Comparison of ENCODE assay signal across 11 cellular contexts in the genomic region with DNA sequence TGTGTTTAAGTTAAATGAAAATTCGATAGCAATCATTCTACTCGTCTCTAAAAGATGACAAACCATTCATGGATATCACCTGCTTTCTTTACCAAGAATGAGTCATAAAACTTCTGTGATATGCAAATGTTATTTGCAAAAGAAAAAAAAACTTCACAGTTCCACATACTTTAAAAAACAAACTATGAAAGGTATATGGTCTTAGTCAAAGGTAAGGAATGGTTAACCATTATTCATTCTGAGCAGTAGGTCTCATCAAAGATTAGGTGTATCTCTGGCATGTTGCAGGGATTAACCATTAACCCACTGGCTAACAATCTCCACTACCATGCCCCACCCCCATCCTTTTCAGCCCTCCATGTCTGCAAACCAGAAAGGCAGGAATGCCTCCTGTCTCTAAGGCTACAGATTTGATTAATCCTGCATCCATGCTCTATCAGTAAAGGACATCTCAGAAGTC. TPM values are rescaled to one million over a fixed set of nuclear protein-coding genes. Genes with fewer than 3 reads are reported as not detected.
DNase-seq lines count a peak whose midpoint lies in the region; ATAC-seq, FAIRE-seq and TF ChIP-seq lines count a peak whose summit lies in the region.
"Had no signal": no experiment of that assay in that cellular context is flagged by ENCODE, and none has a peak within 500 bp of the region (broad histone marks: within the 10 kb centered on the region; RNA-seq: fewer than 3 reads in every experiment).

No MANE protein-coding gene starts in this region.

- H3K4me1 Mint-ChIP-seq in stimulated activated memory B cell treated with anti-CD40 and anti-IgM and Interleukin-4, amounts not matched to agents 10 μg/mL and 1 μg/mL and 100 μg/mL, for 72 hours: no peaks in the 10 kb centered on the region
- H3K4me1 Mint-ChIP-seq: memory B cell had no signal

- intact Hi-C loops in pancreas (cut with DNase I): no loop called here
- intact Hi-C loops in left ventricle myocardium superior (cut with micrococcal nuclease): no loop called here

- ATAC-seq in GM19395 (IDR thresholded peaks at IDR 0.05; ENCODE audit: unreplicated experiment): peak; percentile 89
- ATAC-seq in HG02973 (IDR thresholded peaks at IDR 0.05; ENCODE audit: unreplicated experiment): peak; percentile 78
- peak; percentile 94 for ATAC-seq in RWPE2 (ENCODE audit: low read depth)
- peak; percentile 53 to 91 (median 88) for ATAC-seq in pancreas
- no peak for ATAC-seq in stimulated activated memory B cell treated with anti-CD40 and anti-IgM and Interleukin-4, amounts not matched to agents 10 μg/mL and 1 μg/mL and 100 μg/mL, for 72 hours
- ATAC-seq in GM21717 (IDR thresholded peaks at IDR 0.05; ENCODE audit: unreplicated experiment): no peak
- ATAC-seq in left ventricle myocardium superior: no peak

- no peaks in the 10 kb centered on the region for H3K36me3 Mint-ChIP-seq in stimulated activated memory B cell treated with anti-CD40 and anti-IgM and Interleukin-4, amounts not matched to agents 10 μg/mL and 1 μg/mL and 100 μg/mL, for 72 hours
- H3K36me3 Mint-ChIP-seq: memory B cell had no signal

- no peaks in the 10 kb centered on the region for H3K9me3 ChIP-seq in RWPE2 (ENCODE audit: severe bottlenecking)
- no peaks in the 10 kb centered on the region for H3K9me3 ChIP-seq in pancreas

- no peaks in the 10 kb centered on the region for H3K27me3 ChIP-seq in RWPE2 (ENCODE audit: insufficient read depth, poor library complexity, severe bottlenecking)
- H3K27me3 ChIP-seq in pancreas: no peaks in the 10 kb centered on the region

- no peaks in the 10 kb centered on the region for H3K36me3 ChIP-seq in RWPE2 (ENCODE audit: low read depth)
- no peaks in the 10 kb centered on the region for H3K36me3 ChIP-seq in pancreas

- H3K27ac Mint-ChIP-seq in stimulated activated memory B cell treated with anti-CD40 and anti-IgM and Interleukin-4, amounts not matched to agents 10 μg/mL and 1 μg/mL and 100 μg/mL, for 72 hours: no peak overlapping the region
- H3K27ac Mint-ChIP-seq: memory B cell had no signal

- no peak overlapping the region for H3K4me3 ChIP-seq in RWPE2 (ENCODE audit: severe bottlenecking)
- peak overlapping the region in 1 of 4 donors; percentile 17 for H3K4me3 ChIP-seq in pancreas

- WGBS in pancreas, 2 donors: 4 to 10% methylated on average over 2 of the region's 2 CpGs

- TF ChIP-seq CTCF in RWPE2 (IDR thresholded peaks at IDR 0.05; ENCODE audit: poor library complexity, severe bottlenecking): no peak
- TF ChIP-seq CTCF in pancreas (IDR thresholded peaks at IDR 0.05): no peak

- DNase-seq in RWPE2 (ENCODE audit: low spot score) (no peak), pancreas (peak in 3 of 6 donors; percentile 46 to 58 (median 56)), urothelium cell line (ENCODE audit: low spot score) (no peak), left ventricle myocardium superior (no peak)
- DNase-seq: activated CD4-positive, CD25-positive, alpha-beta regulatory T cell treated with anti-CD3 and anti-CD28 coated beads, Interleukin-2, amount 50 U/mL, for 72 hours; NCI-H1092 had no signal

- FAIRE-seq in pancreas (lab: Jason Lieb, UNC) (no peak), urothelium cell line (lab: Jason Lieb, UNC) (no peak)

- H3K27me3 Mint-ChIP-seq in stimulated activated memory B cell treated with anti-CD40 and anti-IgM and Interleukin-4, amounts not matched to agents 10 μg/mL and 1 μg/mL and 100 μg/mL, for 72 hours: peaks cover 13% of the 10 kb centered on the region

- H3K4me1 ChIP-seq in RWPE2 (ENCODE audit: insufficient read depth, poor library complexity, severe bottlenecking) (peaks cover 17% of the 10 kb centered on the region), pancreas (peaks cover 0 to 13% (median 5%) of the 10 kb centered on the region in 3 donors)

- H3K9me3 Mint-ChIP-seq in stimulated activated memory B cell treated with anti-CD40 and anti-IgM and Interleukin-4, amounts not matched to agents 10 μg/mL and 1 μg/mL and 100 μg/mL, for 72 hours: peaks cover 7% of the 10 kb centered on the region

- H3K27ac ChIP-seq in RWPE2 (ENCODE audit: poor library complexity, severe bottlenecking) (peak overlapping the region; percentile 29), pancreas (peak overlapping the region in 1 of 4 donors; percentile 12)

- H3K4me3 Mint-ChIP-seq in stimulated activated memory B cell treated with anti-CD40 and anti-IgM and Interleukin-4, amounts not matched to agents 10 μg/mL and 1 μg/mL and 100 μg/mL, for 72 hours: no peak overlapping the region
- H3K4me3 Mint-ChIP-seq: memory B cell had no signal

RNA-seq across cellular contexts. Expression of a gene that starts 44.4 kb away (rescaled TPM):
- total RNA-seq in pancreas (10 to 100 TPM in 4 of 6 donors, 1 to 10 TPM in 2; 7.1 to 17.5 (median 14.9) TPM), left ventricle myocardium superior (25.6 TPM)
- polyA plus RNA-seq in pancreas: 1 to 10 TPM; 1.9 to 3.7 TPM

Comparison
In these comparisons a context has a peak if more than half of its experiments do, and no peak if none do; other contexts are left out.
1. ATAC-seq: peak in GM19395 (single experiment), HG02973 (single experiment), RWPE2 (single experiment) and pancreas (4 of 4); none in stimulated activated memory B cell treated with anti-CD40 and anti-IgM and Interleukin-4, amounts not matched to agents 10 μg/mL and 1 μg/mL and 100 μg/mL, for 72 hours (single experiment), GM21717 (single experiment) and left ventricle myocardium superior (single experiment).